In genomic region chr11:63602842-63603518, GRCh38 we compare ENCODE assay signal across 11 cellular contexts. TPM values are rescaled to one million over a fixed set of nuclear protein-coding genes. Genes with fewer than 3 reads are reported as not detected.
DNase-seq lines count a peak whose midpoint lies in the region; ATAC-seq, FAIRE-seq and TF ChIP-seq lines count a peak whose summit lies in the region.
"Not testable (repeated sequence)": the region's sequence is repeated elsewhere in the genome, so short reads cannot be mapped to it uniquely, and the experiment has no call there.
"Had no signal": no experiment of that assay in that cellular context is flagged by ENCODE, and none has a peak within 500 bp of the region (broad histone marks: within the 10 kb centered on the region; RNA-seq: fewer than 3 reads in every experiment).

No MANE protein-coding gene starts in this region.

- not testable (repeated sequence) for H3K23ac ChIP-seq in IMR-90 (ENCODE audit: low read depth, low read length)

- not testable (repeated sequence) for H3K36me3 ChIP-seq in IMR-90 (ENCODE audit: control insufficient read depth, insufficient read depth, low read length); K562 (ENCODE audit: control insufficient read depth, insufficient read depth, low read length); neural progenitor cell; gastrocnemius medialis

- peak overlapping the region in 4 of 6 donors; percentile 45 to 61 (median 54) for H3K27ac Mint-ChIP-seq in immature natural killer cell
- H3K27ac Mint-ChIP-seq in neural progenitor cell = peak overlapping the region; percentile 86

- peak overlapping the region; percentile 12 for H2AK9ac ChIP-seq in IMR-90 (replicated peaks; ENCODE audit: low read depth, low read length, poor library complexity)

- H3K4me2 ChIP-seq in IMR-90 (ENCODE audit: low read depth, low read length); K562 (ENCODE audit: insufficient read depth, low read length): not testable (repeated sequence)
- H3K4me2 ChIP-seq in neural progenitor cell = peak overlapping the region; percentile 59

- not testable (repeated sequence) for H3K9me3 ChIP-seq in IMR-90 (ENCODE audit: control insufficient read depth, insufficient read depth, low read length); K562 (replicated peaks; ENCODE audit: control insufficient read depth, insufficient read depth, low read depth, low read length); neural progenitor cell (ENCODE audit: low read depth); gastrocnemius medialis

- FAIRE-seq in K562 (lab: Jason Lieb, UNC) = not testable (repeated sequence)

- peaks cover 17 to 24% of the 10 kb centered on the region in 2 donors for H3K4me1 Mint-ChIP-seq in immature natural killer cell
- H3K4me1 Mint-ChIP-seq in neural progenitor cell = peaks cover 22% of the 10 kb centered on the region

- POLR2A ChIA-PET in IMR-90 (lab: Charles Lee; ENCODE audit: unreplicated experiment) = not testable (repeated sequence)
- POLR2A ChIA-PET in K562 (lab: Yijun Ruan, JAX) = interaction anchor here (0.6 to 1.5 kb wide), 3 partner anchors 20 to 121 kb away, joined by 3 to 6 read pairs (median 3); no protein-coding TSS in a partner anchor

- not testable (repeated sequence) for TF ChIP-seq RAD21 in IMR-90 (IDR thresholded peaks at IDR 0.05; ENCODE audit: low read length); K562 (CRISPR knock-in tag; conservative IDR thresholded peaks at IDR 0.05 in 1 of 2, IDR thresholded peaks at IDR 0.05 in 1 of 2)

- H2AFZ ChIP-seq in IMR-90 (replicated peaks; ENCODE audit: low read length, poor library complexity); K562 (ENCODE audit: low read depth, low read length); neural progenitor cell (replicated peaks): not testable (repeated sequence)

- H3K18ac ChIP-seq in IMR-90 (ENCODE audit: low read depth, low read length) = not testable (repeated sequence)

- H3K4me3 Mint-ChIP-seq in immature natural killer cell, neural progenitor cell: not testable (repeated sequence)

- H3F3A ChIP-seq in neural progenitor cell (ENCODE audit: low read depth) = not testable (repeated sequence)

- intact Hi-C loops in IMR-90 (cut with micrococcal nuclease); K562 (cut with micrococcal nuclease); gastrocnemius medialis (cut with DNase I; ENCODE audit: low total_unique reads): not testable (repeated sequence)

- H3K79me2 ChIP-seq in K562 (ENCODE audit: control insufficient read depth, insufficient read depth, low read length); neural progenitor cell (ENCODE audit: low read depth): not testable (repeated sequence)

- TF ChIP-seq POLR2A in IMR-90 (IDR thresholded peaks at IDR 0.05; ENCODE audit: low read depth, low read length); K562 (conservative IDR thresholded peaks at IDR 0.05); gastrocnemius medialis (IDR thresholded peaks at IDR 0.05): not testable (repeated sequence)

- 14% methylated on average over 1 of the region's 9 CpGs; no CpG with 5 or more reads in 1 of the 2 experiments for WGBS in IMR-90 (ENCODE audit: extremely low coverage in 2 of 2, insufficient read length in 1 of 2), 2 experiments
- WGBS in K562 (ENCODE audit: insufficient coverage, low coverage, missing lambda C conversion rate) = 52% methylated on average over 8 of the region's 9 CpGs

- CTCF ChIA-PET in IMR-90 (lab: Yijun Ruan, JAX); K562 (lab: Yijun Ruan, JAX; ENCODE audit: low intra/inter-chr PET ratio): not testable (repeated sequence)

- not testable (repeated sequence) for H3K4me1 ChIP-seq in IMR-90 (ENCODE audit: control insufficient read depth, insufficient read depth, low read length); K562 (replicated peaks in 1 of 2; ENCODE audit: control insufficient read depth in 2 of 2, insufficient read depth in 2 of 2, low read length in 2 of 2)
- peaks cover 11% of the 10 kb centered on the region for H3K4me1 ChIP-seq in neural progenitor cell
- H3K4me1 ChIP-seq in gastrocnemius medialis = peaks cover 20 to 21% of the 10 kb centered on the region in 2 donors

- ATAC-seq in IMR-90 (ENCODE audit: low read depth); K562; gastrocnemius medialis: not testable (repeated sequence)

- H2BK5ac ChIP-seq in IMR-90 (ENCODE audit: low read depth, low read length, poor library complexity, severe bottlenecking) = not testable (repeated sequence)

- not testable (repeated sequence) for H3K9me1 ChIP-seq in IMR-90 (ENCODE audit: insufficient read depth, low read length); K562 (ENCODE audit: control insufficient read depth, insufficient read depth, low read length)

- not testable (repeated sequence) for H3K14ac ChIP-seq in IMR-90 (replicated peaks; ENCODE audit: low read depth, low read length)

- not testable (repeated sequence) for H2BK20ac ChIP-seq in IMR-90 (ENCODE audit: low read depth, low read length)

- not testable (repeated sequence) for H3K36me3 Mint-ChIP-seq in immature natural killer cell, neural progenitor cell

- H4K8ac ChIP-seq in IMR-90 (ENCODE audit: low read depth in 2 of 2, low read length in 2 of 2) = not testable (repeated sequence)

- H2BK120ac ChIP-seq in IMR-90 (ENCODE audit: low read depth, low read length) = not testable (repeated sequence)

- BruUV-seq in IMR-90 (replicated peaks; lab: Mats Ljungman, UMichigan); K562 (replicated peaks; lab: Mats Ljungman, UMichigan): not testable (repeated sequence)

- H2AK5ac ChIP-seq in IMR-90 (ENCODE audit: low read depth, low read length) = not testable (repeated sequence)

- not testable (repeated sequence) for H4K5ac ChIP-seq in IMR-90 (ENCODE audit: low read depth, low read length)

- not testable (repeated sequence) for H2BK15ac ChIP-seq in IMR-90 (ENCODE audit: low read depth, low read length)

- peak; percentile 15 for DNase-seq in IMR-90
- DNase-seq in K562 (ENCODE audit: extremely low read depth in 1 of 4, low spot score in 3 of 4) = peak in 1 of 4 experiments; percentile 23
- peak; percentile 41 for DNase-seq in fibroblast of mammary gland (ENCODE audit: low read depth)
- not testable (repeated sequence) for DNase-seq in immature natural killer cell, gastrocnemius medialis
- DNase-seq in neural progenitor cell (ENCODE audit: low spot score) = peak; percentile 34

- H4K20me1 ChIP-seq in IMR-90 (ENCODE audit: insufficient read depth, low read length); K562 (replicated peaks; ENCODE audit: control insufficient read depth, insufficient read depth, low read length); neural progenitor cell (ENCODE audit: low read depth): not testable (repeated sequence)

- H3K9ac ChIP-seq in IMR-90 (ENCODE audit: low read depth, low read length); K562 (ENCODE audit: insufficient read depth in 1 of 2, low read depth in 2 of 2, low read length in 2 of 2); neural progenitor cell: not testable (repeated sequence)

- H3K9me3 Mint-ChIP-seq in immature natural killer cell, neural progenitor cell: not testable (repeated sequence)

- H3K4ac ChIP-seq in IMR-90 (ENCODE audit: low read depth, low read length) = not testable (repeated sequence)

- TF ChIP-seq CTCF in IMR-90 (conservative IDR thresholded peaks at IDR 0.05; ENCODE audit: low read depth, low read length); VCaP (conservative IDR thresholded peaks at IDR 0.05); K562 (IDR thresholded peaks at IDR 0.05 in 2 of 3, conservative IDR thresholded peaks at IDR 0.05 in 1 of 3; ENCODE audit: insufficient read depth in 2 of 3, low read depth in 1 of 3, low read length in 3 of 3); fibroblast of mammary gland (conservative IDR thresholded peaks at IDR 0.05; ENCODE audit: control insufficient read depth, insufficient read depth, low read depth, low read length); neural progenitor cell (IDR thresholded peaks at IDR 0.05); gastrocnemius medialis (IDR thresholded peaks at IDR 0.05 in 4 of 5, conservative IDR thresholded peaks at IDR 0.05 in 1 of 5): not testable (repeated sequence)

- not testable (repeated sequence) for H4K91ac ChIP-seq in IMR-90 (ENCODE audit: insufficient read depth, low read depth, low read length)

- in situ Hi-C loops in IMR-90 (cut with MboI; ENCODE audit: low sequenced_read_pairs); K562 (cut with MboI); gastrocnemius medialis (cut with MboI; ENCODE audit: low sequenced_read_pairs in 4 of 4): not testable (repeated sequence)

- H3K79me1 ChIP-seq in IMR-90 (ENCODE audit: low read depth in 1 of 2, low read length in 2 of 2) = not testable (repeated sequence)

- not testable (repeated sequence) for H3K27me3 Mint-ChIP-seq in immature natural killer cell (ENCODE audit: low read depth in 3 of 3); neural progenitor cell (ENCODE audit: insufficient read depth, low read depth)

- H3K27ac ChIP-seq in IMR-90 (ENCODE audit: insufficient read depth, low read length); K562 (ENCODE audit: extremely low read depth, low read depth, low read length); neural progenitor cell: not testable (repeated sequence)
- peak overlapping the region; percentile 7; the same call in 1 of the 2 replicates for H3K27ac ChIP-seq in VCaP
- peak overlapping the region; percentile 42 to 63 (median 49) for H3K27ac ChIP-seq in gastrocnemius medialis

- not testable (repeated sequence) for TF ChIP-seq EP300 in K562 (IDR thresholded peaks at IDR 0.05; ENCODE audit: low read length)

- H3K4me3 ChIP-seq in IMR-90 (ENCODE audit: insufficient read depth, low read depth, low read length); K562; fibroblast of mammary gland (ENCODE audit: control insufficient read depth, low read depth, low read length); neural progenitor cell; gastrocnemius medialis: not testable (repeated sequence)

- dilution Hi-C loops in IMR-90 (cut with HindIII; ENCODE audit: low sequenced_read_pairs, unreplicated experiment) = not testable (repeated sequence)

- H3K56ac ChIP-seq in IMR-90 (ENCODE audit: extremely low read depth, insufficient read depth, low read length) = not testable (repeated sequence)

- not testable (repeated sequence) for H3K27me3 ChIP-seq in IMR-90 (ENCODE audit: control insufficient read depth, insufficient read depth, low read length); K562 (ENCODE audit: control insufficient read depth in 2 of 2, insufficient read depth in 2 of 2, low read length in 2 of 2); neural progenitor cell; gastrocnemius medialis

RNA-seq across cellular contexts. Expression of gene PLAAT3, which starts 11.3 kb away (rescaled TPM):
- total RNA-seq in IMR-90 (2012; rRNA removed) = 3.2 and 3.3 TPM in 2 replicates
- polyA plus RNA-seq in IMR-90 (2012; rRNA removed) = 3.9 and 4.5 TPM in 2 replicates
- polyA plus RNA-seq in IMR-90 (2012; cell fraction: cytosol; rRNA removed) = 7.4 and 9.5 TPM in 2 replicates
- 2.0 and 3.0 TPM in 2 replicates for polyA plus RNA-seq in IMR-90 (2012; cell fraction: nucleus; rRNA removed; ENCODE audit: low replicate concordance)
- 0.60 and 1.1 TPM in 2 replicates for total RNA-seq in K562 (2011; cell fraction: chromatin; rRNA removed; ENCODE audit: low replicate concordance)
- 0.33 and 1.1 TPM in 2 replicates for total RNA-seq in K562 (2011; cell fraction: nucleolus; rRNA removed)
- 0.88 and 0.92 TPM in 2 replicates for total RNA-seq in K562 (2011; cell fraction: nucleoplasm; rRNA removed)
- total RNA-seq in K562 (2014; rRNA removed) = 1.2 and 1.7 TPM in 2 replicates
- 0.77 and 1.2 TPM in 2 replicates for total RNA-seq in K562 (2014; rRNA removed; fragmentation: Illumina TruSeq; extraction: Trizol)
- 0.60 and 1.4 TPM in 2 replicates for total RNA-seq in K562 (2015; rRNA removed; fragmentation: Illumina TruSeq; extraction: Trizol)
- 2.7 TPM in 2 replicates for total RNA-seq in K562 (2021)
- polyA plus RNA-seq in K562 (2011; rRNA removed) = 1.3 and 2.0 TPM in 2 replicates
- polyA plus RNA-seq in K562 (2011; cell fraction: cytosol; rRNA removed) = 1.6 and 3.9 TPM in 2 replicates
- polyA plus RNA-seq in K562 (2011; cell fraction: nucleus; rRNA removed) = 0.73 and 0.92 TPM in 2 replicates
- 3.4 and 5.8 TPM in 2 replicates for polyA plus RNA-seq in K562 (2012)
- polyA plus RNA-seq in K562 (2014; fragmentation: Illumina TruSeq; extraction: Trizol) = 0.80 and 1.6 TPM in 2 replicates
- 1 to 10 TPM; 1.3 to 1.9 TPM for polyA plus RNA-seq in K562 (2014; fragmentation: Nextera tagmentation; extraction: Ambion mirVana)
- 0.96 and 1.4 TPM in 2 replicates for polyA plus RNA-seq in K562 (2014; rRNA removed)
- polyA minus RNA-seq in K562 (2011; rRNA and poly(A)+ RNA removed) = 2.3 and 4.8 TPM in 2 replicates
- 2.1 and 2.2 TPM in 2 replicates for polyA minus RNA-seq in K562 (2011; cell fraction: cytosol; rRNA and poly(A)+ RNA removed)
- polyA minus RNA-seq in K562 (2011; cell fraction: nucleus; rRNA and poly(A)+ RNA removed) = 0.54 and 0.67 TPM in 2 replicates
- polyA plus RNA-seq in immature natural killer cell = 10 to 100 TPM; 63.6 to 85.2 (median 84.6) TPM
- 4.6 and 8.0 TPM in 2 replicates for total RNA-seq in neural progenitor cell (ENCODE audit: low replicate concordance)
- 10 to 100 TPM; 58.0 to 76.5 (median 67.5) TPM for total RNA-seq in gastrocnemius medialis

RNA-seq across cellular contexts. Expression of gene PLAAT2, which starts 39.8 kb away (rescaled TPM):
- total RNA-seq in IMR-90 (2012; rRNA removed) (not detected in 2 replicates), K562 (2014; rRNA removed) (not detected in 2 replicates), K562 (2014; rRNA removed; fragmentation: Illumina TruSeq; extraction: Trizol) (not detected in 2 replicates), K562 (2015; rRNA removed; fragmentation: Illumina TruSeq; extraction: Trizol) (not detected in 2 replicates), K562 (2021) (not detected in 2 replicates), neural progenitor cell (ENCODE audit: low replicate concordance) (not detected in 2 replicates), gastrocnemius medialis (not detected)
- polyA plus RNA-seq in IMR-90 (2012; rRNA removed) (not detected in 2 replicates), K562 (2011; rRNA removed) (not detected in 2 replicates), K562 (2014; fragmentation: Illumina TruSeq; extraction: Trizol) (not detected in 2 replicates), K562 (2014; fragmentation: Nextera tagmentation; extraction: Ambion mirVana) (not detected), K562 (2014; rRNA removed) (not detected in 2 replicates), immature natural killer cell (1 to 10 TPM in 2 of 3 donors, not detected in 1; 2.8 to 3.0 TPM)
- polyA plus RNA-seq in IMR-90 (2012; cell fraction: cytosol; rRNA removed) = not detected in 2 replicates
- polyA plus RNA-seq in IMR-90 (2012; cell fraction: nucleus; rRNA removed; ENCODE audit: low replicate concordance) = not detected in 2 replicates
- total RNA-seq in K562 (2011; cell fraction: chromatin; rRNA removed; ENCODE audit: low replicate concordance) = not detected in 2 replicates
- total RNA-seq in K562 (2011; cell fraction: nucleolus; rRNA removed) = not detected in 2 replicates
- not detected in 2 replicates for total RNA-seq in K562 (2011; cell fraction: nucleoplasm; rRNA removed)
- polyA plus RNA-seq in K562 (2011; cell fraction: cytosol; rRNA removed) = not detected in 2 replicates
- not detected in 2 replicates for polyA plus RNA-seq in K562 (2011; cell fraction: nucleus; rRNA removed)
- polyA plus RNA-seq in K562 (2012) = not detected in 2 replicates
- polyA minus RNA-seq in K562 (2011; rRNA and poly(A)+ RNA removed) = not detected in 2 replicates
- not detected in 2 replicates for polyA minus RNA-seq in K562 (2011; cell fraction: cytosol; rRNA and poly(A)+ RNA removed)
- not detected in 2 replicates for polyA minus RNA-seq in K562 (2011; cell fraction: nucleus; rRNA and poly(A)+ RNA removed)
- total RNA-seq: cardiac septum, foreskin keratinocyte, mononuclear cell, pulmonary artery endothelial cell had no signal
